Comparison of ENCODE assay signal across 22 cellular contexts in genomic region chr5:166624573-166624972, GRCh38.
"Had no signal": no experiment of that assay in that cellular context is flagged by ENCODE, and none has a peak within 500 bp of the region (broad histone marks: within the 10 kb centered on the region; RNA-seq: fewer than 3 reads in every experiment).

No MANE protein-coding gene starts in this region.

- ATAC-seq: right cardiac atrium; stimulated activated naive B cell treated with anti-CD40 and anti-IgM and Interleukin-4, amounts not matched to agents 10 μg/mL and 1 μg/mL and 100 μg/mL, for 72 hours had no signal

- H3K4me1 ChIP-seq: adrenal gland, left ventricle myocardium inferior, transverse colon had no signal

- H3K4me2 ChIP-seq: SK-N-SH had no signal

- H3K4me3 Mint-ChIP-seq: naive B cell; stimulated activated naive B cell treated with anti-CD40 and anti-IgM and Interleukin-4, amounts not matched to agents 10 μg/mL and 1 μg/mL and 100 μg/mL, for 72 hours had no signal

- H3K27me3 ChIP-seq: adrenal gland, brain microvascular endothelial cell, neutrophil, transverse colon had no signal

- H3K4me3 ChIP-seq: adrenal gland, left ventricle myocardium inferior, transverse colon had no signal

- H3K36me3 Mint-ChIP-seq: naive B cell; stimulated activated naive B cell treated with anti-CD40 and anti-IgM and Interleukin-4, amounts not matched to agents 10 μg/mL and 1 μg/mL and 100 μg/mL, for 72 hours had no signal

- H3K4me1 Mint-ChIP-seq: naive B cell; stimulated activated naive B cell treated with anti-CD40 and anti-IgM and Interleukin-4, amounts not matched to agents 10 μg/mL and 1 μg/mL and 100 μg/mL, for 72 hours had no signal

- H3K9me2 ChIP-seq: SK-N-SH had no signal

- H3K36me3 ChIP-seq: adrenal gland, brain microvascular endothelial cell, left ventricle myocardium inferior, neutrophil, transverse colon, WERI-Rb-1 had no signal

- H3K27ac Mint-ChIP-seq: activated T-helper 2 cell treated with anti-CD3 and anti-CD28 coated beads, Interferon-gamma antibody, Interleukin-2, Interleukin-4, amounts not matched to agents 10 μg/mL and 5 μg/mL and 100 μg/mL, durations not matched to agents 14 hours and 24 hours and 36 hours; naive B cell; stimulated activated naive B cell treated with anti-CD40 and anti-IgM and Interleukin-4, amounts not matched to agents 10 μg/mL and 1 μg/mL and 100 μg/mL, for 72 hours had no signal

- H3K9me3 ChIP-seq: adrenal gland, left ventricle myocardium inferior, neutrophil, transverse colon had no signal

- H3K27me3 Mint-ChIP-seq: naive B cell; stimulated activated naive B cell treated with anti-CD40 and anti-IgM and Interleukin-4, amounts not matched to agents 10 μg/mL and 1 μg/mL and 100 μg/mL, for 72 hours had no signal

- DNase-seq: activated CD4-positive, alpha-beta T cell treated with anti-CD3 and anti-CD28 coated beads for 4 hours; activated CD8-positive, alpha-beta memory T cell treated with anti-CD3 and anti-CD28 coated beads for 24 hours; activated naive CD4-positive, alpha-beta T cell treated with anti-CD3 and anti-CD28 coated beads, Interleukin-2, amount 50 U/mL, for 16 hours; activated T-cell treated with anti-CD3 and anti-CD28 coated beads for 4 hours; adrenal gland; brain microvascular endothelial cell; cerebellar nuclear complex; dermis blood vessel endothelial cell; erythroblast; left ventricle myocardium inferior; midbrain; naive B cell; right cardiac atrium; SK-N-SH; stimulated activated CD4-positive, alpha-beta T cell treated with anti-CD3 and anti-CD28 coated beads, Interleukin-1b, Interleukin-23, amount 100 ng/mL, for 48 hours; stimulated activated naive B cell treated with anti-CD40 and anti-IgM and Interleukin-4, amounts not matched to agents 10 μg/mL and 1 μg/mL and 100 μg/mL, for 72 hours; substantia nigra; T-helper 1 cell; transverse colon; WERI-Rb-1 had no signal

- H3K27ac ChIP-seq: adrenal gland, brain microvascular endothelial cell, left ventricle myocardium inferior, neutrophil, transverse colon, WERI-Rb-1 had no signal
